Comparison of ENCODE assay signal across 1 cellular context in the genomic region with DNA sequence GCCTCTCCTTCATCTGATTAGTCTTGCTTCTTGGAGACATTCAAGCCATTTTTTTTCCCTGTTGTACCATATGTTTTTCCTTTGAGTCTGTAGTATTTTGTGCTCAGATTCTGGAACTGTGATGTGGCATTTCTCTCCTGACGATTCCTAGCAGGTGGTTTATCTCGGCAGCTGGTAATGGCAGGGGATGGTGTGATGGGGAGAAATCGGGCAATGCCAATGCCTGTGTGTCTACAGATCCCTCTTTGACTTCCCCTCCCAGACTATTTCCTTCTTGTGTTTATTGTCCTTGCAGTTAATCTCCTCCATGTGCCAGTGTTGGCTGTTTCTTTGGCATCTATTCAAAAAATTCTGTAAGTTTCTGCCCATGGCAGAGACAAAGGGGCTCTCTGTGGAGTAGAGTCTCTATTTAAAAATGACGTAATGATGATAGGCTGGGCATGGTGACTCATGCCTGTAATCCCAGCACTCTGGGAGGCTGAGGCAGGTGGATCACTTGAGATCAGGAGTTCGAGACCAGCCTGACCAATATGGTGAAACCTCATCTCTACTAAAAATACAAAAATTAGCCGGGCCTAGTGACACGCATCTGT.
A peak's percentile ranks its signal among the peaks of the same experiment; 100 is the strongest.
TF ChIP-seq lines count a peak whose summit lies in the region.

No MANE protein-coding gene starts in this region.

TF ChIP-seq in HEK293, 187 proteins besides CTCF, POLR2A, EP300 and RAD21 (continued from another document):
- TF ChIP-seq TSHZ1 (tag by site-specific recombination; IDR thresholded peaks at IDR 0.05; ENCODE audit: borderline replicate concordance) (no peak), ZNF548 (tag by site-specific recombination; IDR thresholded peaks at IDR 0.05) (no peak), RBAK (tag by site-specific recombination; IDR thresholded peaks at IDR 0.05) (0 out of 2 replicates have a peak, but pooled peaks have one; percentile 13), ZNF692 (tag by site-specific recombination; IDR thresholded peaks at IDR 0.05) (peak; percentile 60), ZNF629 (tag by site-specific recombination; IDR thresholded peaks at IDR 0.05) (peak; percentile 72), ZNF10 (tag by site-specific recombination; IDR thresholded peaks at IDR 0.05) (peak; percentile 1; the same call in 1 of the 2 replicates), ZNF24 (tag by site-specific recombination; IDR thresholded peaks at IDR 0.05) (0 out of 2 replicates have a peak, but pooled peaks have one; percentile 17), ZEB2 (tag by site-specific recombination; IDR thresholded peaks at IDR 0.05) (0 out of 2 replicates have a peak, but pooled peaks have one; percentile 18), ZNF174 (tag by site-specific recombination; IDR thresholded peaks at IDR 0.05) (peak; percentile 21; the same call in 1 of the 2 replicates), ZBTB21 (tag by site-specific recombination; IDR thresholded peaks at IDR 0.05) (peak; percentile 91), ZFP69B (tag by site-specific recombination; IDR thresholded peaks at IDR 0.05) (no peak), SETDB1 (IDR thresholded peaks at IDR 0.05; ENCODE audit: insufficient read length, low read length) (no peak)
TF ChIP-seq in HEK293: peak in this region for 13.
